10 cellular contexts compared by ENCODE assay signal in the genomic region with DNA sequence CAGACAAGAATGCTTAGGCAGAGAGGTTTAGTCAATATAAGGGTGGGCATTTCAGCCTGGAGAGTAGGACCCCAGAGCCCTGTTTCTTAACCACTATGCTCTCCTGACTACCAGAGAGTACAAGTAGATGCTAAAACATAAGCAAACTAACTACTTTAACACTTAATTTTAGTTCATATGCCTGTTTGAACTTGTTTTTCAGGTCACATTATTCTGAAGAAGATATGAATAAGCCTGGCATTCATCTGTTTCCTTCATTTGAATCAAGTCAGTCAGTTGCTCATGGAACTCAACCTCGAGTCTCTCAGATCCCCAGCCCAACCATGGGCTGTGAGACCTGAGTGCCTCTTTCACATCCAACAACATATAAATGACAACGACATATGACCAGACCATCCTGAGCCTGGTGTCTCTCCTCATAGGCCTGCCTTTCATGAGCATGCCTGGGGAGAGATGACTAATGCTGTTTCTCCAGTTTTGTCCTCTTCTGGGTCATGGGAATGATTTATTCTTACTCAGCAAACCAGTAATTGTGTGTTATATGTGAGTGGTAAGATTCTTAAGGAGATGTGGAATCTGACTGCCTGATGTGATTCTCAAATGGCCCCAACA.
A peak's percentile ranks its signal among the peaks of the same experiment; 100 is the strongest.
DNase-seq lines count a peak whose midpoint lies in the region; ATAC-seq and TF ChIP-seq lines count a peak whose summit lies in the region.
"Had no signal": no experiment of that assay in that cellular context is flagged by ENCODE, and none has a peak within 500 bp of the region (broad histone marks: within the 10 kb centered on the region; RNA-seq: fewer than 3 reads in every experiment).

No MANE protein-coding gene starts in this region.

- H3K4me1 Mint-ChIP-seq in activated B cell treated with CpG ODN at 0.5 μM for 24 hours (peaks cover 70% of the 10 kb centered on the region), type B pancreatic cell (ENCODE audit: unreplicated experiment) (peaks cover 22% of the 10 kb centered on the region)

- DNase-seq in activated naive CD4-positive, alpha-beta T cell treated with Interleukin-2 at 50 U/mL for 16 hours = peak; percentile 16
- DNase-seq in activated naive CD4-positive, alpha-beta T cell (lab: John Stamatoyannopoulos, UW) = no peak
- DNase-seq in activated B cell treated with CpG ODN at 0.5 μM for 24 hours = no peak
- peak; percentile 57 for DNase-seq in fibroblast of the aortic adventitia (ENCODE audit: low read depth)
- DNase-seq in type B pancreatic cell (ENCODE audit: extremely low spot score, unreplicated experiment) = no peak
- DNase-seq in activated CD8-positive, alpha-beta memory T cell treated with anti-CD3 and anti-CD28 coated beads, Interleukin-2, amount 50 U/mL, for 4 hours = no peak
- no peak for DNase-seq in DMS 273 (lab: John Stamatoyannopoulos, UW; ENCODE audit: unreplicated experiment)
- DNase-seq: heart left ventricle, MM.1S had no signal

- H3K4me3 ChIP-seq in fibroblast of the aortic adventitia (ENCODE audit: low read depth, low read length) = no peak overlapping the region
- H3K4me3 ChIP-seq: heart left ventricle had no signal

- intact Hi-C loops in activated B cell treated with CpG ODN at 0.5 μM for 24 hours (cut with micrococcal nuclease) = no loop called here

- H3K27ac Mint-ChIP-seq in activated B cell treated with CpG ODN at 0.5 μM for 24 hours = peak overlapping the region; percentile 93
- H3K27ac Mint-ChIP-seq in type B pancreatic cell = peak overlapping the region; percentile 42

- no peaks in the 10 kb centered on the region for H3K27me3 Mint-ChIP-seq in activated B cell treated with CpG ODN at 0.5 μM for 24 hours
- no peaks in the 10 kb centered on the region for H3K27me3 Mint-ChIP-seq in type B pancreatic cell

- ATAC-seq in activated B cell treated with CpG ODN at 0.5 μM for 24 hours (ENCODE audit: low read depth) = no peak
- ATAC-seq in HG03521 (IDR thresholded peaks at IDR 0.05; ENCODE audit: unreplicated experiment) = no peak

- H3K9me3 Mint-ChIP-seq in activated B cell treated with CpG ODN at 0.5 μM for 24 hours (peaks cover 14% of the 10 kb centered on the region), type B pancreatic cell (peaks cover 19% of the 10 kb centered on the region)

- H3K4me3 Mint-ChIP-seq in activated B cell treated with CpG ODN at 0.5 μM for 24 hours = no peak overlapping the region
- H3K4me3 Mint-ChIP-seq in type B pancreatic cell = no peak overlapping the region

- POLR2A ChIA-PET in activated B cell treated with CpG ODN at 0.5 μM for 24 hours (lab: Charles Lee) = no interaction called here

- H3K36me3 Mint-ChIP-seq in activated B cell treated with CpG ODN at 0.5 μM for 24 hours (ENCODE audit: low read depth) (peaks cover 18% of the 10 kb centered on the region), type B pancreatic cell (peaks cover 9% of the 10 kb centered on the region)

- CTCF ChIA-PET in activated B cell treated with CpG ODN at 0.5 μM for 24 hours (lab: Charles Lee) = no interaction called here

- no peak for TF ChIP-seq CTCF in activated B cell treated with CpG ODN at 0.5 μM for 24 hours (IDR thresholded peaks at IDR 0.05)
- TF ChIP-seq CTCF in fibroblast of the aortic adventitia (IDR thresholded peaks at IDR 0.05; ENCODE audit: insufficient read depth, low read length) = no peak
- no peak for TF ChIP-seq CTCF in type B pancreatic cell (conservative IDR thresholded peaks at IDR 0.05)

Comparison
In these comparisons a context has a peak if more than half of its experiments do, and no peak if none do; other contexts are left out.
1. DNase-seq: peak in activated naive CD4-positive, alpha-beta T cell treated with Interleukin-2 at 50 U/mL for 16 hours (single experiment) and fibroblast of the aortic adventitia (single experiment); none in activated naive CD4-positive, alpha-beta T cell (0 of 4), activated B cell treated with CpG ODN at 0.5 μM for 24 hours (single experiment), type B pancreatic cell (single experiment), activated CD8-positive, alpha-beta memory T cell treated with anti-CD3 and anti-CD28 coated beads, Interleukin-2, amount 50 U/mL, for 4 hours (single experiment) and DMS 273 (single experiment).